ENCODE assay signal across 14 cellular contexts in genomic region chr11:130999992-131000770, GRCh38.
A peak's percentile ranks its signal among the peaks of the same experiment; 100 is the strongest.
DNase-seq lines count a peak whose midpoint lies in the region; ATAC-seq, FAIRE-seq and TF ChIP-seq lines count a peak whose summit lies in the region.
"Had no signal": no experiment of that assay in that cellular context is flagged by ENCODE, and none has a peak within 500 bp of the region (broad histone marks: within the 10 kb centered on the region; RNA-seq: fewer than 3 reads in every experiment).

No MANE protein-coding gene starts in this region.

- H3K9me3 ChIP-seq in lower lobe of right lung, result no peaks in the 10 kb centered on the region
- H3K9me3 ChIP-seq in pancreas, result no peaks in the 10 kb centered on the region

- in situ Hi-C loops in brain microvascular endothelial cell (cut with HindIII; ENCODE audit: low pct_ligation_motif_present, low sequenced_read_pairs), result no loop called here

- no peak overlapping the region for H3K4me3 ChIP-seq in brain microvascular endothelial cell (ENCODE audit: low read depth, low read length)
- no peak overlapping the region for H3K4me3 ChIP-seq in lower lobe of right lung
- no peak overlapping the region for H3K4me3 ChIP-seq in pancreas

- POLR2A ChIA-PET in naive thymus-derived CD8-positive, alpha-beta T cell (lab: Charles Lee), result no interaction called here

- H3K27ac ChIP-seq in brain microvascular endothelial cell (peak overlapping the region; percentile 83), lower lobe of right lung (no peak overlapping the region), pancreas (no peak overlapping the region)
- H3K27ac ChIP-seq: HL-60, parathyroid adenoma had no signal

- ATAC-seq in lower lobe of right lung (peak; percentile 48 to 70), pancreas (no peak)
- ATAC-seq in naive thymus-derived CD8-positive, alpha-beta T cell, result no peak

- H3K4me1 ChIP-seq in lower lobe of right lung, result no peaks in the 10 kb centered on the region
- H3K4me1 ChIP-seq in pancreas, result no peaks in the 10 kb centered on the region
- H3K4me1 ChIP-seq: parathyroid adenoma had no signal

- no peak overlapping the region for H3K27ac Mint-ChIP-seq in progenitor cell of endocrine pancreas
- no peak overlapping the region for H3K27ac Mint-ChIP-seq in naive thymus-derived CD8-positive, alpha-beta T cell
- H3K27ac Mint-ChIP-seq: activated CD4-positive, alpha-beta memory T cell treated with anti-CD3 and anti-CD28 coated beads, Interleukin-2, amount 10 ng/mL, durations not matched to agents 7 days and 5 days; CD4-positive, alpha-beta memory T cell had no signal

- H3K27me3 ChIP-seq in brain microvascular endothelial cell (replicated peaks) (no peaks in the 10 kb centered on the region), lower lobe of right lung (ENCODE audit: low read depth) (no peaks in the 10 kb centered on the region), pancreas (peaks cover 0 to 3% (median 0%) of the 10 kb centered on the region in 4 donors)

- WGBS in pancreas, 2 donors, result 42 to 48% methylated on average over 3 of the region's 3 CpGs

- peaks cover 10% of the 10 kb centered on the region for H3K27me3 Mint-ChIP-seq in progenitor cell of endocrine pancreas
- H3K27me3 Mint-ChIP-seq in naive thymus-derived CD8-positive, alpha-beta T cell, result peaks cover 0 to 6% (median 0%) of the 10 kb centered on the region in 5 donors
- H3K27me3 Mint-ChIP-seq: activated CD4-positive, alpha-beta memory T cell treated with anti-CD3 and anti-CD28 coated beads, Interleukin-2, amount 10 ng/mL, durations not matched to agents 7 days and 5 days had no signal

- H3K36me3 ChIP-seq in brain microvascular endothelial cell (replicated peaks) (no peaks in the 10 kb centered on the region), lower lobe of right lung (no peaks in the 10 kb centered on the region), pancreas (no peaks in the 10 kb centered on the region)

- no peaks in the 10 kb centered on the region for H3K36me3 Mint-ChIP-seq in progenitor cell of endocrine pancreas (ENCODE audit: insufficient read depth)
- H3K36me3 Mint-ChIP-seq in naive thymus-derived CD8-positive, alpha-beta T cell, result no peaks in the 10 kb centered on the region
- H3K36me3 Mint-ChIP-seq: CD4-positive, alpha-beta memory T cell had no signal

- no peak overlapping the region for H3K4me3 Mint-ChIP-seq in progenitor cell of endocrine pancreas (ENCODE audit: low read depth)
- no peak overlapping the region for H3K4me3 Mint-ChIP-seq in naive thymus-derived CD8-positive, alpha-beta T cell
- H3K4me3 Mint-ChIP-seq: activated CD4-positive, alpha-beta memory T cell treated with anti-CD3 and anti-CD28 coated beads, Interleukin-2, amount 10 ng/mL, durations not matched to agents 7 days and 5 days; CD4-positive, alpha-beta memory T cell had no signal

- DNase-seq in AG20443 (ENCODE audit: low spot score) (peak; percentile 58), LoVo (ENCODE audit: low spot score) (peak; percentile 79), brain microvascular endothelial cell (peak; percentile 97), lower lobe of right lung (no peak), pancreas (no peak), DMS114 treated with DMSO at 0.1 percent for 48 hours (lab: John Stamatoyannopoulos, UW; ENCODE audit: unreplicated experiment) (no peak), progenitor cell of endocrine pancreas (ENCODE audit: low spot score, unreplicated experiment) (no peak)
- no peak for DNase-seq in naive thymus-derived CD8-positive, alpha-beta T cell
- DNase-seq: activated CD4-positive, alpha-beta memory T cell treated with anti-CD3 and anti-CD28 coated beads, Interleukin-2, amount 10 ng/mL, durations not matched to agents 7 days and 5 days; anterior cingulate cortex; CD4-positive, alpha-beta memory T cell; NCI-H2029 treated with DMSO at 0.1 percent for 48 hours had no signal

- peaks cover 13% of the 10 kb centered on the region for H3K4me1 Mint-ChIP-seq in progenitor cell of endocrine pancreas (ENCODE audit: low read depth)
- H3K4me1 Mint-ChIP-seq in naive thymus-derived CD8-positive, alpha-beta T cell, result no peaks in the 10 kb centered on the region
- H3K4me1 Mint-ChIP-seq: activated CD4-positive, alpha-beta memory T cell treated with anti-CD3 and anti-CD28 coated beads, Interleukin-2, amount 10 ng/mL, durations not matched to agents 7 days and 5 days; CD4-positive, alpha-beta memory T cell had no signal

- intact Hi-C loops in lower lobe of right lung (cut with DNase I), result no loop called here
- intact Hi-C loops in pancreas (cut with DNase I), result no loop called here

- FAIRE-seq in pancreas (lab: Jason Lieb, UNC), result no peak

- TF ChIP-seq CTCF in brain microvascular endothelial cell (IDR thresholded peaks at IDR 0.05; ENCODE audit: low read depth, low read length, missing control alignments) (no peak), lower lobe of right lung (IDR thresholded peaks at IDR 0.05) (no peak), pancreas (IDR thresholded peaks at IDR 0.05) (no peak), progenitor cell of endocrine pancreas (IDR thresholded peaks at IDR 0.05; ENCODE audit: unreplicated experiment) (no peak)

- H3K9me3 Mint-ChIP-seq in progenitor cell of endocrine pancreas (ENCODE audit: low read depth), result peaks cover 2% of the 10 kb centered on the region
- peaks cover 0 to 4% (median 0%) of the 10 kb centered on the region in 9 donors for H3K9me3 Mint-ChIP-seq in naive thymus-derived CD8-positive, alpha-beta T cell
- H3K9me3 Mint-ChIP-seq: activated CD4-positive, alpha-beta memory T cell treated with anti-CD3 and anti-CD28 coated beads, Interleukin-2, amount 10 ng/mL, durations not matched to agents 7 days and 5 days; CD4-positive, alpha-beta memory T cell had no signal

Comparison
In these comparisons a context has a peak if more than half of its experiments do, and no peak if none do; other contexts are left out.
1. DNase-seq: peak in AG20443 (single experiment), LoVo (single experiment) and brain microvascular endothelial cell (single experiment); none in lower lobe of right lung (single experiment), pancreas (0 of 6), DMS114 treated with DMSO at 0.1 percent for 48 hours (single experiment), progenitor cell of endocrine pancreas (single experiment) and naive thymus-derived CD8-positive, alpha-beta T cell (0 of 10).
2. ATAC-seq: peak in lower lobe of right lung (2 of 2); none in pancreas (0 of 4) and naive thymus-derived CD8-positive, alpha-beta T cell (0 of 2).